Comparison of ENCODE assay signal across 18 cellular contexts in the genomic region with DNA sequence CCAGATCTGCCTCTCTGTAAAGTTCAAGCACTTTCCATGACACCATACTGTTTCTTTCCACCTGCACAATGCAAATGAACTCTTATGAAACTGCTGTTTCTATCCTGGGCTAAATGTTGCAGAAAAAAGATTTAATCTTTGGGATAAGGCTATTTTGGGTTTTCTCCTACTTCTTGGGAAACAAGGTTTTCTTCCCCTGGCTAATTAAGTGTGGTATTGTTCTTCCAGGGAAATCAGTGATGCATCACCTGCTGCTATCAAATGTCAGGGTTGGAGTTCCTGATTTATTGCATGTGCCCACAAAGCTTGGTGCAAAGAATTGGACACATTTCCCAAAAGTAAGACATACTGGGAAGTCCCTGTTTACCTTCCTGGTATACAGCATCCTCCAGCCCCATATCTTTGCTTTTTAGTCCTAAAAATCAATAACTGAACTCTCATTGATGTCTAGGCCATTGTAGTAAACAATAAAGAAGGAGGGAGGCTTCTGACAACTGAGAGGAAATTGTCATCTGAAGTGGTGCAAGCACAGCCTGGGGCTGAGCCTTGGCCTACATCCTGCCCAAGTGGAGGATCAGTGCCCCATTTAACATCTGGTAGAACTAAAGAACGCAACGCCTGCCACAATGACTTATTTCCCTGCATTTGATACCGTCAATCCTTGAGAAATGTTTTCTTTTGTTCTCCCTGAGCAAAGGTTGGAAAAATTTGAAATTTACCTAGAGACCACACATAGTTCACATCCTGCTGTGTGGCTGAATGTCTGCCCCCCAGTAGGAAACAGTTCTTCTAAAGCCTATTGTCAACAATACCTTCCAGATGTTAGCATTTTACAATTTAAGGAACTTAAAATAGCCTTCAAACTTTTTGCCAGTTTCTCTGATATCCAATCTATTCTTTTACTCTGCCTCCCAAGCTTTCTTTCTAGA. TPM values are rescaled to one million over a fixed set of nuclear protein-coding genes. Genes with fewer than 3 reads are reported as not detected.
DNase-seq lines count a peak whose midpoint lies in the region; TF ChIP-seq lines count a peak whose summit lies in the region.
"Had no signal": no experiment of that assay in that cellular context is flagged by ENCODE, and none has a peak within 500 bp of the region (broad histone marks: within the 10 kb centered on the region; RNA-seq: fewer than 3 reads in every experiment).

No MANE protein-coding gene starts in this region.

- no peaks in the 10 kb centered on the region for H3K9me3 ChIP-seq in osteoblast (ENCODE audit: low read depth, low read length)
- H3K9me3 ChIP-seq: Caco-2 had no signal

- no peaks in the 10 kb centered on the region for H3K4me1 ChIP-seq in osteoblast (ENCODE audit: insufficient read depth, low read length)
- H3K4me1 ChIP-seq: Caco-2 had no signal

- no peak overlapping the region for H3K4me3 ChIP-seq in osteoblast (ENCODE audit: insufficient read depth, low read length)
- H3K4me3 ChIP-seq: SK-N-MC had no signal

- no peaks in the 10 kb centered on the region for H3K27me3 ChIP-seq in osteoblast (ENCODE audit: insufficient read depth, low read length)

- H2AFZ ChIP-seq in osteoblast (ENCODE audit: low read length), result no peak overlapping the region

- peaks cover 4% of the 10 kb centered on the region for H3K79me2 ChIP-seq in osteoblast (ENCODE audit: insufficient read depth, low read length)

- peak; percentile 55 for DNase-seq in DMS153 (lab: John Stamatoyannopoulos, UW)
- no peak for DNase-seq in DMS153 treated with DMSO at 0.1 percent for 48 hours (lab: John Stamatoyannopoulos, UW; ENCODE audit: unreplicated experiment)
- peak; percentile 17 for DNase-seq in glomerular visceral epithelial cell (ENCODE audit: extremely low spot score)
- DNase-seq in putamen (ENCODE audit: low spot score), result peak; percentile 68
- DNase-seq in SHP77 treated with DMSO at 0.1 percent for 48 hours (lab: John Stamatoyannopoulos, UW), result no peak
- no peak for DNase-seq in 8988T
- DNase-seq in osteoblast (ENCODE audit: insufficient read length, low spot score, missing footprints), result no peak
- DNase-seq: C1 segment of cervical spinal cord; Caco-2; DMS79; KBM-7; NCI-H1694 treated with DMSO at 0.1 percent for 48 hours; NCI-H524; NK-92 treated with Interleukin-12 subunit alpha and Interleukin-12 subunit beta, amount 100 ng/mL, for 24 hours; OCI-M1 had no signal

- TF ChIP-seq CTCF in osteoblast (IDR thresholded peaks at IDR 0.05; ENCODE audit: extremely low read depth, low read depth, low read length), result no peak

- H3K36me3 ChIP-seq in osteoblast (ENCODE audit: insufficient read depth, low read length), result no peaks in the 10 kb centered on the region

- no peaks in the 10 kb centered on the region for H4K20me1 ChIP-seq in osteoblast (ENCODE audit: insufficient read depth, low read length)

- H3K4me2 ChIP-seq in osteoblast (ENCODE audit: insufficient read depth, low read length), result no peak overlapping the region

- H3K27ac ChIP-seq in osteoblast (ENCODE audit: low read depth, low read length), result no peak overlapping the region
- H3K27ac ChIP-seq: 22Rv1, SK-N-MC had no signal

TF ChIP-seq in PFSK-1, 5 proteins besides CTCF, POLR2A, EP300 and RAD21:
- no peak for TF ChIP-seq POLR2AphosphoS5 (IDR thresholded peaks at IDR 0.05; ENCODE audit: low read depth, low read length)
- no peak for TF ChIP-seq FOXP2 (optimal IDR thresholded peaks at IDR 0.05; ENCODE audit: borderline replicate concordance, extremely low read depth, extremely low read length, insufficient read depth)
- no peak for TF ChIP-seq TAF1 (IDR thresholded peaks at IDR 0.05; ENCODE audit: borderline replicate concordance, insufficient read depth, low read length)
- TF ChIP-seq, protein P1, sequence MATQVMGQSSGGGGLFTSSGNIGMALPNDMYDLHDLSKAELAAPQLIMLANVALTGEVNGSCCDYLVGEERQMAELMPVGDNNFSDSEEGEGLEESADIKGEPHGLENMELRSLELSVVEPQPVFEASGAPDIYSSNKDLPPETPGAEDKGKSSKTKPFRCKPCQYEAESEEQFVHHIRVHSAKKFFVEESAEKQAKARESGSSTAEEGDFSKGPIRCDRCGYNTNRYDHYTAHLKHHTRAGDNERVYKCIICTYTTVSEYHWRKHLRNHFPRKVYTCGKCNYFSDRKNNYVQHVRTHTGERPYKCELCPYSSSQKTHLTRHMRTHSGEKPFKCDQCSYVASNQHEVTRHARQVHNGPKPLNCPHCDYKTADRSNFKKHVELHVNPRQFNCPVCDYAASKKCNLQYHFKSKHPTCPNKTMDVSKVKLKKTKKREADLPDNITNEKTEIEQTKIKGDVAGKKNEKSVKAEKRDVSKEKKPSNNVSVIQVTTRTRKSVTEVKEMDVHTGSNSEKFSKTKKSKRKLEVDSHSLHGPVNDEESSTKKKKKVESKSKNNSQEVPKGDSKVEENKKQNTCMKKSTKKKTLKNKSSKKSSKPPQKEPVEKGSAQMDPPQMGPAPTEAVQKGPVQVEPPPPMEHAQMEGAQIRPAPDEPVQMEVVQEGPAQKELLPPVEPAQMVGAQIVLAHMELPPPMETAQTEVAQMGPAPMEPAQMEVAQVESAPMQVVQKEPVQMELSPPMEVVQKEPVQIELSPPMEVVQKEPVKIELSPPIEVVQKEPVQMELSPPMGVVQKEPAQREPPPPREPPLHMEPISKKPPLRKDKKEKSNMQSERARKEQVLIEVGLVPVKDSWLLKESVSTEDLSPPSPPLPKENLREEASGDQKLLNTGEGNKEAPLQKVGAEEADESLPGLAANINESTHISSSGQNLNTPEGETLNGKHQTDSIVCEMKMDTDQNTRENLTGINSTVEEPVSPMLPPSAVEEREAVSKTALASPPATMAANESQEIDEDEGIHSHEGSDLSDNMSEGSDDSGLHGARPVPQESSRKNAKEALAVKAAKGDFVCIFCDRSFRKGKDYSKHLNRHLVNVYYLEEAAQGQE (IDR thresholded peaks at IDR 0.05; ENCODE audit: insufficient read depth in 1 of 2, low read depth in 2 of 2, low read length in 2 of 2), result no peak
- peak; percentile 14; the same call in 1 of the 2 replicates for TF ChIP-seq SIN3A (IDR thresholded peaks at IDR 0.05; ENCODE audit: borderline replicate concordance, insufficient read depth, low read length)

RNA-seq across cellular contexts. Expression of gene RGS4, which starts 5.8 kb away (rescaled TPM):
- 2.4 TPM for polyA plus RNA-seq in PFSK-1 (2012; ENCODE audit: insufficient read length, low read depth)
- 130 and 142 TPM in 2 replicates for total RNA-seq in osteoblast

Comparison
In these comparisons a context has a peak if more than half of its experiments do, and no peak if none do; other contexts are left out.
1. DNase-seq: peak in DMS153 (single experiment), glomerular visceral epithelial cell (single experiment) and putamen (single experiment); none in DMS153 treated with DMSO at 0.1 percent for 48 hours (single experiment), SHP77 treated with DMSO at 0.1 percent for 48 hours (single experiment), 8988T (single experiment) and osteoblast (single experiment).